In the genomic region with DNA sequence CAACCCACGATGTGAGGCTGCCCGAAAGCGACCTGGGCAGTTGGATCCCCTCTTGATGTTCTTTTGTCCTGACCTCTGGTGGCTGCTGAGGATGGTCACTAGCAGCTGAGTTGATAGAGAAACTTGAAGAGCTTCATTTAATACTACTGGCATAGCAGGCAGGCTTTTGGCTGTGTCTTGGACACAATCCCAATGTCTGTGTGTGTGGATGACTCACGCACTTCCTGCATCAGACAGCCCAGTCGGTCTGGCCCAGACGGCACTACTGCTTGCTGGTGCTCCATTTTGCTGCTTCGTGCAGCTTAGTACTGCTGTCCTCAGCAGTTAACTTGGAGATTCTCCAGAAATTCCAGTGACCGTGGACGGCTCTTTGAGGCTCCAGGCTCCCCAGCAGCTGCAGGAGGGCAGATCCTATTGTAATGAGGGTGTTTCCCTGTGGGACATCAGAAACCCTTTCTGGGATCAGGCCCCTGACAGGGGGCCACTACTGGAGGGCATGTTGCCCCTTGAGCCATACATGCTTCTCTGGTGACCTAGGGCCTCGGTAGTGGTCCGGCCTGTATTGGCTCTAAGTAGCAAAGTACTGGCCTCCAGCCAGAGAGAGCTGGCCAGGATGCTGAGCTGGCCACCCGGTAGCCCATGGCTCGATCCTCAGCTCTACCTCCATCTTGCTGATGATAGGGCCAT, we compare ENCODE assay signal across 7 cellular contexts. TPM values are rescaled to one million over a fixed set of nuclear protein-coding genes. Genes with fewer than 3 reads are reported as not detected.
DNase-seq lines count a peak whose midpoint lies in the region; FAIRE-seq and TF ChIP-seq lines count a peak whose summit lies in the region.

No MANE protein-coding gene starts in this region.

- H2AFZ ChIP-seq in Karpas-422 (ENCODE audit: low read length): no peak overlapping the region

- H3K9me2 ChIP-seq in Karpas-422 (replicated peaks; ENCODE audit: insufficient read depth, low read length): no peaks in the 10 kb centered on the region

- FAIRE-seq in kidney (lab: Jason Lieb, UNC): no peak

- H3K27ac ChIP-seq in kidney (ENCODE audit: low read depth in 2 of 2, low read length in 2 of 2): peak overlapping the region; percentile 21 to 60
- peak overlapping the region; percentile 78 to 82 for H3K27ac ChIP-seq in testis
- H3K27ac ChIP-seq in Karpas-422 (ENCODE audit: low read length): no peak overlapping the region

- H3K4me3 ChIP-seq in astrocyte of the cerebellum (ENCODE audit: low read depth, low read length): no peak overlapping the region
- no peak overlapping the region for H3K4me3 ChIP-seq in kidney (ENCODE audit: low read length in 2 of 2)
- H3K4me3 ChIP-seq in testis: no peak overlapping the region
- H3K4me3 ChIP-seq in Karpas-422 (ENCODE audit: low read length): no peak overlapping the region

- DNase-seq in KBM-7 (peak; percentile 45), astrocyte of the cerebellum (ENCODE audit: low read depth) (peak; percentile 92), kidney (peak; percentile 92), testis (peak; percentile 93), foreskin melanocyte (no peak), NCI-H146 treated with DMSO at 0.1 percent for 48 hours (lab: John Stamatoyannopoulos, UW; ENCODE audit: unreplicated experiment) (no peak), Karpas-422 (no peak)

- H3K9me3 ChIP-seq in kidney (ENCODE audit: control insufficient read depth in 1 of 2, low read length in 2 of 2) (no peaks in the 10 kb centered on the region), testis (no peaks in the 10 kb centered on the region), Karpas-422 (ENCODE audit: low read length) (no peaks in the 10 kb centered on the region)

- peak overlapping the region in 1 of 2 donors; percentile 32 for H3K9ac ChIP-seq in kidney (ENCODE audit: low read length in 2 of 2)
- H3K9ac ChIP-seq in Karpas-422 (ENCODE audit: low read length): no peak overlapping the region

- H3K36me3 ChIP-seq in kidney (ENCODE audit: control insufficient read depth in 1 of 2, insufficient read depth in 2 of 2, low read length in 2 of 2): no peaks in the 10 kb centered on the region
- H3K36me3 ChIP-seq in testis (ENCODE audit: low read depth, missing control alignments): no peaks in the 10 kb centered on the region
- no peaks in the 10 kb centered on the region for H3K36me3 ChIP-seq in Karpas-422 (ENCODE audit: insufficient read depth, low read length)

- H3K27me3 ChIP-seq in testis (no peaks in the 10 kb centered on the region), Karpas-422 (ENCODE audit: low read length) (no peaks in the 10 kb centered on the region; the same call in 1 of the 2 replicates)

- TF ChIP-seq CTCF in astrocyte of the cerebellum (IDR thresholded peaks at IDR 0.05; ENCODE audit: low read depth, low read length, missing control alignments) (no peak), kidney (IDR thresholded peaks at IDR 0.05; ENCODE audit: borderline replicate concordance, extremely low read depth, insufficient read depth) (no peak), testis (IDR thresholded peaks at IDR 0.05) (peak in 1 of 3 experiments; percentile 1)

- TF ChIP-seq POLR2A in testis (IDR thresholded peaks at IDR 0.05): no peak

- H3K79me2 ChIP-seq in Karpas-422 (ENCODE audit: low read length): no peaks in the 10 kb centered on the region

- no peaks in the 10 kb centered on the region for H4K20me1 ChIP-seq in Karpas-422 (ENCODE audit: insufficient read depth, low read depth, low read length)

- in situ Hi-C loops in KBM-7 (cut with MboI; ENCODE audit: low pct_unique_long_range_greater_than_20kb, low sequenced_read_pairs): no loop called here
- in situ Hi-C loops in astrocyte of the cerebellum (cut with HindIII; ENCODE audit: low sequenced_read_pairs): no loop called here

- intact Hi-C loops in kidney (cut with DNase I): no loop called here
- intact Hi-C loops in testis (cut with DNase I; ENCODE audit: low total_unique reads): no loop called here

- no peak overlapping the region for H3K4me2 ChIP-seq in Karpas-422 (ENCODE audit: low read depth, low read length, poor library complexity, severe bottlenecking)

- 25 to 26% methylated on average over 11 to 13 of the region's 13 CpGs for WGBS in testis, 2 donors

- H3K4me1 ChIP-seq in kidney (ENCODE audit: control insufficient read depth in 1 of 2, insufficient read depth in 1 of 2, low read depth in 1 of 2, low read length in 2 of 2): peaks cover 0 to 5% of the 10 kb centered on the region in 2 donors
- H3K4me1 ChIP-seq in testis: peaks cover 59% of the 10 kb centered on the region
- H3K4me1 ChIP-seq in Karpas-422 (ENCODE audit: low read length): peaks cover 5% of the 10 kb centered on the region

RNA-seq across cellular contexts. Expression of a gene that starts 4.5 kb away (rescaled TPM):
- total RNA-seq in kidney (8.5 TPM), testis (10 to 100 TPM in 1 of 2 donors, 1 to 10 TPM in 1; 1.6 to 15.6 TPM)
- polyA plus RNA-seq in kidney (ENCODE audit: insufficient read depth, low read depth, low replicate concordance) (1.1 TPM), testis (ENCODE audit: insufficient read depth, low read depth, low replicate concordance) (8.8 TPM)
- total RNA-seq in Karpas-422 (2014; rRNA removed; shearing (Covaris generic); ENCODE audit: low replicate concordance): not detected in 2 replicates

RNA-seq across cellular contexts. Expression of a gene that starts 38.5 kb away (rescaled TPM):
- 2.3 TPM for total RNA-seq in kidney
- not detected for polyA plus RNA-seq in kidney (ENCODE audit: insufficient read depth, low read depth, low replicate concordance)
- under 1 TPM; 0.19 to 0.31 TPM for total RNA-seq in testis
- 1.3 TPM for polyA plus RNA-seq in testis (ENCODE audit: insufficient read depth, low read depth, low replicate concordance)
- total RNA-seq in Karpas-422 (2014; rRNA removed; shearing (Covaris generic); ENCODE audit: low replicate concordance): 0.58 and 7.9 TPM in 2 replicates

RNA-seq across cellular contexts. Expression of a gene that starts 47.8 kb away (rescaled TPM):
- total RNA-seq in kidney (16.6 TPM), testis (1 to 10 TPM; 1.4 to 2.1 TPM)
- polyA plus RNA-seq in kidney (ENCODE audit: insufficient read depth, low read depth, low replicate concordance) (2.2 TPM), testis (ENCODE audit: insufficient read depth, low read depth, low replicate concordance) (3.5 TPM)
- total RNA-seq in Karpas-422 (2014; rRNA removed; shearing (Covaris generic); ENCODE audit: low replicate concordance): 5.8 and 14.8 TPM in 2 replicates

Comparison
In these comparisons a context has a peak if more than half of its experiments do, and no peak if none do; other contexts are left out.
1. DNase-seq: peak in KBM-7 (single experiment), astrocyte of the cerebellum (single experiment), kidney (single experiment) and testis (single experiment); none in foreskin melanocyte (single experiment), NCI-H146 treated with DMSO at 0.1 percent for 48 hours (single experiment) and Karpas-422 (single experiment).